Comparison of ENCODE assay signal across 2 cellular contexts in genomic region chr11:62337682-62338181, GRCh38.
TF ChIP-seq lines count a peak whose summit lies in the region.

No MANE protein-coding gene starts in this region.

TF ChIP-seq in HEK293, 187 proteins besides CTCF, POLR2A, EP300 and RAD21 (continues in another document):
- peak; percentile 47 for TF ChIP-seq ZIC2 (tag by site-specific recombination; IDR thresholded peaks at IDR 0.05)
- TF ChIP-seq ZNF175 (tag by site-specific recombination; IDR thresholded peaks at IDR 0.05), result no peak
- TF ChIP-seq, protein P1, sequence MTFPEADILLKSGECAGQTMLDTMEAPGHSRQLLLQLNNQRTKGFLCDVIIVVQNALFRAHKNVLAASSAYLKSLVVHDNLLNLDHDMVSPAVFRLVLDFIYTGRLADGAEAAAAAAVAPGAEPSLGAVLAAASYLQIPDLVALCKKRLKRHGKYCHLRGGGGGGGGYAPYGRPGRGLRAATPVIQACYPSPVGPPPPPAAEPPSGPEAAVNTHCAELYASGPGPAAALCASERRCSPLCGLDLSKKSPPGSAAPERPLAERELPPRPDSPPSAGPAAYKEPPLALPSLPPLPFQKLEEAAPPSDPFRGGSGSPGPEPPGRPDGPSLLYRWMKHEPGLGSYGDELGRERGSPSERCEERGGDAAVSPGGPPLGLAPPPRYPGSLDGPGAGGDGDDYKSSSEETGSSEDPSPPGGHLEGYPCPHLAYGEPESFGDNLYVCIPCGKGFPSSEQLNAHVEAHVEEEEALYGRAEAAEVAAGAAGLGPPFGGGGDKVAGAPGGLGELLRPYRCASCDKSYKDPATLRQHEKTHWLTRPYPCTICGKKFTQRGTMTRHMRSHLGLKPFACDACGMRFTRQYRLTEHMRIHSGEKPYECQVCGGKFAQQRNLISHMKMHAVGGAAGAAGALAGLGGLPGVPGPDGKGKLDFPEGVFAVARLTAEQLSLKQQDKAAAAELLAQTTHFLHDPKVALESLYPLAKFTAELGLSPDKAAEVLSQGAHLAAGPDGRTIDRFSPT (tag by site-specific recombination; IDR thresholded peaks at IDR 0.05), result no peak
- TF ChIP-seq, protein P2, sequence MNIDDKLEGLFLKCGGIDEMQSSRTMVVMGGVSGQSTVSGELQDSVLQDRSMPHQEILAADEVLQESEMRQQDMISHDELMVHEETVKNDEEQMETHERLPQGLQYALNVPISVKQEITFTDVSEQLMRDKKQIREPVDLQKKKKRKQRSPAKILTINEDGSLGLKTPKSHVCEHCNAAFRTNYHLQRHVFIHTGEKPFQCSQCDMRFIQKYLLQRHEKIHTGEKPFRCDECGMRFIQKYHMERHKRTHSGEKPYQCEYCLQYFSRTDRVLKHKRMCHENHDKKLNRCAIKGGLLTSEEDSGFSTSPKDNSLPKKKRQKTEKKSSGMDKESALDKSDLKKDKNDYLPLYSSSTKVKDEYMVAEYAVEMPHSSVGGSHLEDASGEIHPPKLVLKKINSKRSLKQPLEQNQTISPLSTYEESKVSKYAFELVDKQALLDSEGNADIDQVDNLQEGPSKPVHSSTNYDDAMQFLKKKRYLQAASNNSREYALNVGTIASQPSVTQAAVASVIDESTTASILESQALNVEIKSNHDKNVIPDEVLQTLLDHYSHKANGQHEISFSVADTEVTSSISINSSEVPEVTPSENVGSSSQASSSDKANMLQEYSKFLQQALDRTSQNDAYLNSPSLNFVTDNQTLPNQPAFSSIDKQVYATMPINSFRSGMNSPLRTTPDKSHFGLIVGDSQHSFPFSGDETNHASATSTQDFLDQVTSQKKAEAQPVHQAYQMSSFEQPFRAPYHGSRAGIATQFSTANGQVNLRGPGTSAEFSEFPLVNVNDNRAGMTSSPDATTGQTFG (tag by site-specific recombination; IDR thresholded peaks at IDR 0.05; ENCODE audit: borderline replicate concordance), result no peak
- TF ChIP-seq IKZF3 (tag by site-specific recombination; IDR thresholded peaks at IDR 0.05), result no peak
- peak; percentile 31; the same call in 1 of the 2 replicates for TF ChIP-seq ZXDB (tag by site-specific recombination; IDR thresholded peaks at IDR 0.05)
- no peak for TF ChIP-seq ZNF2 (tag by site-specific recombination; IDR thresholded peaks at IDR 0.05)
- TF ChIP-seq ZEB2 (tag by site-specific recombination; IDR thresholded peaks at IDR 0.05), result peak; percentile 20; the same call in 1 of the 2 replicates
- TF ChIP-seq ZFHX2 (tag by site-specific recombination; conservative IDR thresholded peaks at IDR 0.05), result peak; percentile 20; the same call in 1 of the 2 replicates
- 0 out of 2 replicates have a peak, but pooled peaks have one; percentile 15 for TF ChIP-seq YY1 (tag by site-specific recombination; IDR thresholded peaks at IDR 0.05)
- TF ChIP-seq, protein P3, sequence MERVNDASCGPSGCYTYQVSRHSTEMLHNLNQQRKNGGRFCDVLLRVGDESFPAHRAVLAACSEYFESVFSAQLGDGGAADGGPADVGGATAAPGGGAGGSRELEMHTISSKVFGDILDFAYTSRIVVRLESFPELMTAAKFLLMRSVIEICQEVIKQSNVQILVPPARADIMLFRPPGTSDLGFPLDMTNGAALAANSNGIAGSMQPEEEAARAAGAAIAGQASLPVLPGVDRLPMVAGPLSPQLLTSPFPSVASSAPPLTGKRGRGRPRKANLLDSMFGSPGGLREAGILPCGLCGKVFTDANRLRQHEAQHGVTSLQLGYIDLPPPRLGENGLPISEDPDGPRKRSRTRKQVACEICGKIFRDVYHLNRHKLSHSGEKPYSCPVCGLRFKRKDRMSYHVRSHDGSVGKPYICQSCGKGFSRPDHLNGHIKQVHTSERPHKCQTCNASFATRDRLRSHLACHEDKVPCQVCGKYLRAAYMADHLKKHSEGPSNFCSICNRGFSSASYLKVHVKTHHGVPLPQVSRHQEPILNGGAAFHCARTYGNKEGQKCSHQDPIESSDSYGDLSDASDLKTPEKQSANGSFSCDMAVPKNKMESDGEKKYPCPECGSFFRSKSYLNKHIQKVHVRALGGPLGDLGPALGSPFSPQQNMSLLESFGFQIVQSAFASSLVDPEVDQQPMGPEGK (tag by site-specific recombination; IDR thresholded peaks at IDR 0.05), result no peak
- TF ChIP-seq PRDM1 (tag by site-specific recombination; IDR thresholded peaks at IDR 0.05), result no peak
- TF ChIP-seq ZNF600 (tag by site-specific recombination; IDR thresholded peaks at IDR 0.05), result peak; percentile 62
- TF ChIP-seq ZNF658 (tag by site-specific recombination; IDR thresholded peaks at IDR 0.05), result no peak
- no peak for TF ChIP-seq ZFP41 (tag by site-specific recombination; IDR thresholded peaks at IDR 0.05; ENCODE audit: borderline replicate concordance)
- no peak for TF ChIP-seq ZNF266 (tag by site-specific recombination; IDR thresholded peaks at IDR 0.05; ENCODE audit: low read depth)
- TF ChIP-seq ZNF610 (tag by site-specific recombination; IDR thresholded peaks at IDR 0.05; ENCODE audit: borderline replicate concordance), result 0 out of 2 replicates have a peak, but pooled peaks have one; percentile 1
- TF ChIP-seq, protein P4, sequence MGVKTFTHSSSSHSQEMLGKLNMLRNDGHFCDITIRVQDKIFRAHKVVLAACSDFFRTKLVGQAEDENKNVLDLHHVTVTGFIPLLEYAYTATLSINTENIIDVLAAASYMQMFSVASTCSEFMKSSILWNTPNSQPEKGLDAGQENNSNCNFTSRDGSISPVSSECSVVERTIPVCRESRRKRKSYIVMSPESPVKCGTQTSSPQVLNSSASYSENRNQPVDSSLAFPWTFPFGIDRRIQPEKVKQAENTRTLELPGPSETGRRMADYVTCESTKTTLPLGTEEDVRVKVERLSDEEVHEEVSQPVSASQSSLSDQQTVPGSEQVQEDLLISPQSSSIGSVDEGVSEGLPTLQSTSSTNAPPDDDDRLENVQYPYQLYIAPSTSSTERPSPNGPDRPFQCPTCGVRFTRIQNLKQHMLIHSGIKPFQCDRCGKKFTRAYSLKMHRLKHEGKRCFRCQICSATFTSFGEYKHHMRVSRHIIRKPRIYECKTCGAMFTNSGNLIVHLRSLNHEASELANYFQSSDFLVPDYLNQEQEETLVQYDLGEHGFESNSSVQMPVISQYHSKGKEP (tag by site-specific recombination; IDR thresholded peaks at IDR 0.05), result no peak
- TF ChIP-seq ZNF626 (tag by site-specific recombination; IDR thresholded peaks at IDR 0.05), result no peak
- no peak for TF ChIP-seq ZNF211 (tag by site-specific recombination; IDR thresholded peaks at IDR 0.05; ENCODE audit: low read depth)
- TF ChIP-seq ZNF404 (tag by site-specific recombination; IDR thresholded peaks at IDR 0.05), result no peak
- peak; percentile 60 for TF ChIP-seq GLIS2 (tag by site-specific recombination; IDR thresholded peaks at IDR 0.05)
- no peak for TF ChIP-seq ZNF585B (tag by site-specific recombination; IDR thresholded peaks at IDR 0.05)
- no peak for TF ChIP-seq ZNF776 (tag by site-specific recombination; IDR thresholded peaks at IDR 0.05; ENCODE audit: borderline replicate concordance)
- peak; percentile 49; the same call in 1 of the 2 replicates for TF ChIP-seq ZNF335 (tag by site-specific recombination; conservative IDR thresholded peaks at IDR 0.05)
- TF ChIP-seq ZNF571 (tag by site-specific recombination; IDR thresholded peaks at IDR 0.05), result no peak
- no peak for TF ChIP-seq BCL11A (tag by site-specific recombination; IDR thresholded peaks at IDR 0.05; ENCODE audit: low read depth)

TF ChIP-seq in H1, 55 proteins besides CTCF, POLR2A, EP300 and RAD21:
- TF ChIP-seq GABPA (IDR thresholded peaks at IDR 0.05; ENCODE audit: borderline replicate concordance, insufficient read depth, low read length) (no peak), SIN3A (conservative IDR thresholded peaks at IDR 0.05 in 1 of 2, IDR thresholded peaks at IDR 0.05 in 1 of 2; ENCODE audit: low read depth in 1 of 2, low read length in 2 of 2) (peak in 1 of 2 experiments; percentile 59; a peak in 2 of 4 replicates), FOSL1 (IDR thresholded peaks at IDR 0.05; ENCODE audit: insufficient read depth, low read depth, low read length) (no peak), ASH2L (IDR thresholded peaks at IDR 0.05; ENCODE audit: low read length) (peak; percentile 70), SP4 (IDR thresholded peaks at IDR 0.05; ENCODE audit: low read length) (no peak), KDM4A (IDR thresholded peaks at IDR 0.05; ENCODE audit: low read depth, low read length, severe bottlenecking) (peak; percentile 45), CEBPB (IDR thresholded peaks at IDR 0.05; ENCODE audit: low read depth, low read length) (no peak)
